ENCODE assay signal across 25 cellular contexts in the genomic region with DNA sequence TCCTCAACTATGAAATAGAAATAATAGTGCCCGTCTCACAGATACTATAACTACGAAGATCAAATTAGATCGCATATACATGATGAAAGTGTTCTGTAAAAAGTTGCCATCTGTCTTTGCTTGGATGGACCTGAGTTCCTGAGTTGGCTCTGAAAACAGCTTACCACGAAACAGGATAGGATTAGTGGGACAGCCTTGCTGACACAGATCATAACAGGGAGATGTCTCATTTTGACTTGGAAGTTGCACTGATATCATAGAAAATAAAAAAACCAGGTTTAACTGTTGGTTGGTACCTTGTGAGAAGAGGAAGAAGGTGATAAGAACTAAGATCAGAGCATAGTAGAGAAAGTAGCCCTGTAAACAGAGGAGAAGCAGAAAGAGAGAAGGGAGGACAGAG.
DNase-seq lines count a peak whose midpoint lies in the region; ATAC-seq, FAIRE-seq and TF ChIP-seq lines count a peak whose summit lies in the region.
"Had no signal": no experiment of that assay in that cellular context is flagged by ENCODE, and none has a peak within 500 bp of the region (broad histone marks: within the 10 kb centered on the region; RNA-seq: fewer than 3 reads in every experiment).

No MANE protein-coding gene starts in this region.

- no peaks in the 10 kb centered on the region for H3K27me3 Mint-ChIP-seq in WTC11 (ENCODE audit: low read depth)
- H3K27me3 Mint-ChIP-seq: naive thymus-derived CD4-positive, alpha-beta T cell had no signal

- WGBS in hepatocyte (ENCODE audit: low lambda C conversion rate, missing lambda C conversion rate): 91% methylated on average over 4 of the region's 4 CpGs
- 71% methylated on average over 4 of the region's 4 CpGs for WGBS in smooth muscle cell (ENCODE audit: low lambda C conversion rate)

- TF ChIP-seq CTCF in WTC11 (IDR thresholded peaks at IDR 0.05) (no peak), hepatocyte (IDR thresholded peaks at IDR 0.05; ENCODE audit: poor library complexity) (no peak), smooth muscle cell (IDR thresholded peaks at IDR 0.05; ENCODE audit: borderline replicate concordance, insufficient read depth, poor library complexity, severe bottlenecking) (no peak)

- CTCF ChIA-PET in WTC11 (lab: Charles Lee): no interaction called here

- H3K9me3 ChIP-seq in hepatocyte (ENCODE audit: low read depth) (no peaks in the 10 kb centered on the region), smooth muscle cell (replicated peaks; ENCODE audit: low read depth) (no peaks in the 10 kb centered on the region)
- H3K9me3 ChIP-seq: lower lobe of right lung, spleen had no signal

- no peaks in the 10 kb centered on the region for H3K9me2 ChIP-seq in hepatocyte (replicated peaks; ENCODE audit: insufficient read depth)

- H3K4me3 Mint-ChIP-seq in WTC11: no peak overlapping the region
- H3K4me3 Mint-ChIP-seq: B cell; naive thymus-derived CD4-positive, alpha-beta T cell had no signal

- H3K4me2 ChIP-seq in hepatocyte (no peak overlapping the region), smooth muscle cell (peak overlapping the region; percentile 58)

- peak overlapping the region; percentile 30 for H3K27ac ChIP-seq in hepatocyte
- H3K27ac ChIP-seq in smooth muscle cell (ENCODE audit: low read depth): peak overlapping the region; percentile 96
- H3K27ac ChIP-seq: 22Rv1, lower lobe of right lung had no signal

- H3K27ac Mint-ChIP-seq in WTC11: peak overlapping the region; percentile 30; the same call in 1 of the 2 replicates
- H3K27ac Mint-ChIP-seq: B cell had no signal

- peaks cover 91% of the 10 kb centered on the region for H3K79me2 ChIP-seq in hepatocyte
- H3K79me2 ChIP-seq in smooth muscle cell (ENCODE audit: low read depth): peaks cover 94% of the 10 kb centered on the region

- H3K27me3 ChIP-seq in hepatocyte (no peaks in the 10 kb centered on the region), smooth muscle cell (ENCODE audit: low read depth) (no peaks in the 10 kb centered on the region)
- H3K27me3 ChIP-seq: spleen had no signal

- peaks cover 27% of the 10 kb centered on the region for H3K4me1 ChIP-seq in hepatocyte (ENCODE audit: insufficient read depth)
- peaks cover 32% of the 10 kb centered on the region for H3K4me1 ChIP-seq in smooth muscle cell (ENCODE audit: low read depth)

- no peaks in the 10 kb centered on the region for H3K36me3 ChIP-seq in hepatocyte (replicated peaks; ENCODE audit: insufficient read depth, low read depth)
- H3K36me3 ChIP-seq in smooth muscle cell (ENCODE audit: low read depth): no peaks in the 10 kb centered on the region
- H3K36me3 ChIP-seq: lower lobe of right lung, spleen had no signal

- H3K9me3 Mint-ChIP-seq in WTC11: no peaks in the 10 kb centered on the region

- peak; percentile 31 for DNase-seq in DMS 273 (lab: John Stamatoyannopoulos, UW; ENCODE audit: unreplicated experiment)
- no peak for DNase-seq in DMS 273 treated with DMSO at 0.1 percent for 48 hours (lab: John Stamatoyannopoulos, UW)
- DNase-seq in WTC11 (ENCODE audit: low spot score): no peak
- DNase-seq in hepatocyte (ENCODE audit: low spot score): no peak
- no peak for DNase-seq in smooth muscle cell (lab: John Stamatoyannopoulos, UW; ENCODE audit: unreplicated experiment)
- DNase-seq in frontal cortex (ENCODE audit: low spot score in 2 of 2): no peak
- no peak for DNase-seq in activated CD4-positive, CD25-positive, alpha-beta regulatory T cell treated with anti-CD3 and anti-CD28 coated beads, Interleukin-2, amount 50 U/mL, for 72 hours
- DNase-seq: activated CD8-positive, alpha-beta memory T cell treated with anti-CD3 and anti-CD28 coated beads, Interleukin-2, amount 50 U/mL, for 4 hours; activated naive CD4-positive, alpha-beta T cell treated with Interleukin-2 at 50 U/mL for 16 hours; Calu3; dermis blood vessel endothelial cell; glutamatergic neuron; KG1; lower lobe of right lung; naive thymus-derived CD4-positive, alpha-beta T cell; NCI-H1092; NCI-H510A treated with DMSO at 0.1 percent for 48 hours; posterior cingulate gyrus; SHP77 treated with DMSO at 0.1 percent for 48 hours; spleen; stimulated activated CD8-positive, alpha-beta memory T cell treated with anti-CD3 and anti-CD28 coated beads, Interleukin-4, amount 100 ng/mL, for 48 hours had no signal

- POLR2A ChIA-PET in WTC11 (lab: Charles Lee): no interaction called here

- no peak for FAIRE-seq in frontal cortex (lab: Jason Lieb, UNC)

- H2AFZ ChIP-seq in hepatocyte (no peak overlapping the region), smooth muscle cell (ENCODE audit: low read depth) (no peak overlapping the region)

- no peaks in the 10 kb centered on the region for H3K36me3 Mint-ChIP-seq in WTC11

- peaks cover 24% of the 10 kb centered on the region for H3K4me1 Mint-ChIP-seq in WTC11

- peaks cover 37% of the 10 kb centered on the region for H3F3A ChIP-seq in smooth muscle cell (ENCODE audit: low read depth)

- H3K4me3 ChIP-seq in hepatocyte: no peak overlapping the region
- H3K4me3 ChIP-seq in smooth muscle cell: no peak overlapping the region
- H3K4me3 ChIP-seq: lower lobe of right lung, spleen had no signal

- H3K9ac ChIP-seq in smooth muscle cell (ENCODE audit: low read depth): peak overlapping the region; percentile 9

- H4K20me1 ChIP-seq in hepatocyte (ENCODE audit: insufficient read depth, poor library complexity, severe bottlenecking): no peaks in the 10 kb centered on the region
- H4K20me1 ChIP-seq in smooth muscle cell (ENCODE audit: low read depth): peaks cover 94% of the 10 kb centered on the region

- ATAC-seq in WTC11: no peak
- no peak for ATAC-seq in GM18861 (IDR thresholded peaks at IDR 0.05; ENCODE audit: unreplicated experiment)
- ATAC-seq: activated CD4-positive, CD25-positive, alpha-beta regulatory T cell treated with anti-CD3 and anti-CD28 coated beads, Interleukin-2, amount 50 U/mL, for 24 hours; lower lobe of right lung; naive thymus-derived CD4-positive, alpha-beta T cell had no signal

TF ChIP-seq in WTC11, 78 proteins besides CTCF, POLR2A, EP300 and RAD21:
- TF ChIP-seq FOXK1 (CRISPR knock-in tag; IDR thresholded peaks at IDR 0.05): no peak
- TF ChIP-seq, protein P1, sequence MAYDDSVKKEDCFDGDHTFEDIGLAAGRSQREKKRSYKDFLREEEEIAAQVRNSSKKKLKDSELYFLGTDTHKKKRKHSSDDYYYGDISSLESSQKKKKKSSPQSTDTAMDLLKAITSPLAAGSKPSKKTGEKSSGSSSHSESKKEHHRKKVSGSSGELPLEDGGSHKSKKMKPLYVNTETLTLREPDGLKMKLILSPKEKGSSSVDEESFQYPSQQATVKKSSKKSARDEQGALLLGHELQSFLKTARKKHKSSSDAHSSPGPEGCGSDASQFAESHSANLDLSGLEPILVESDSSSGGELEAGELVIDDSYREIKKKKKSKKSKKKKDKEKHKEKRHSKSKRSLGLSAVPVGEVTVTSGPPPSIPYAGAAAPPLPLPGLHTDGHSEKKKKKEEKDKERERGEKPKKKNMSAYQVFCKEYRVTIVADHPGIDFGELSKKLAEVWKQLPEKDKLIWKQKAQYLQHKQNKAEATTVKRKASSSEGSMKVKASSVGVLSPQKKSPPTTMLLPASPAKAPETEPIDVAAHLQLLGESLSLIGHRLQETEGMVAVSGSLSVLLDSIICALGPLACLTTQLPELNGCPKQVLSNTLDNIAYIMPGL (CRISPR knock-in tag; IDR thresholded peaks at IDR 0.05): no peak
- no peak for TF ChIP-seq ZNF121 (CRISPR knock-in tag; IDR thresholded peaks at IDR 0.05)
- no peak for TF ChIP-seq CREB1 (CRISPR knock-in tag; IDR thresholded peaks at IDR 0.05)
- TF ChIP-seq SOX15 (CRISPR knock-in tag; IDR thresholded peaks at IDR 0.05): no peak
- TF ChIP-seq GABPB1 (CRISPR knock-in tag; IDR thresholded peaks at IDR 0.05): no peak
- TF ChIP-seq, protein P2, sequence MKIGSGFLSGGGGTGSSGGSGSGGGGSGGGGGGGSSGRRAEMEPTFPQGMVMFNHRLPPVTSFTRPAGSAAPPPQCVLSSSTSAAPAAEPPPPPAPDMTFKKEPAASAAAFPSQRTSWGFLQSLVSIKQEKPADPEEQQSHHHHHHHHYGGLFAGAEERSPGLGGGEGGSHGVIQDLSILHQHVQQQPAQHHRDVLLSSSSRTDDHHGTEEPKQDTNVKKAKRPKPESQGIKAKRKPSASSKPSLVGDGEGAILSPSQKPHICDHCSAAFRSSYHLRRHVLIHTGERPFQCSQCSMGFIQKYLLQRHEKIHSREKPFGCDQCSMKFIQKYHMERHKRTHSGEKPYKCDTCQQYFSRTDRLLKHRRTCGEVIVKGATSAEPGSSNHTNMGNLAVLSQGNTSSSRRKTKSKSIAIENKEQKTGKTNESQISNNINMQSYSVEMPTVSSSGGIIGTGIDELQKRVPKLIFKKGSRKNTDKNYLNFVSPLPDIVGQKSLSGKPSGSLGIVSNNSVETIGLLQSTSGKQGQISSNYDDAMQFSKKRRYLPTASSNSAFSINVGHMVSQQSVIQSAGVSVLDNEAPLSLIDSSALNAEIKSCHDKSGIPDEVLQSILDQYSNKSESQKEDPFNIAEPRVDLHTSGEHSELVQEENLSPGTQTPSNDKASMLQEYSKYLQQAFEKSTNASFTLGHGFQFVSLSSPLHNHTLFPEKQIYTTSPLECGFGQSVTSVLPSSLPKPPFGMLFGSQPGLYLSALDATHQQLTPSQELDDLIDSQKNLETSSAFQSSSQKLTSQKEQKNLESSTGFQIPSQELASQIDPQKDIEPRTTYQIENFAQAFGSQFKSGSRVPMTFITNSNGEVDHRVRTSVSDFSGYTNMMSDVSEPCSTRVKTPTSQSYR (CRISPR knock-in tag; IDR thresholded peaks at IDR 0.05): no peak
- no peak for TF ChIP-seq TEAD4 (CRISPR knock-in tag; IDR thresholded peaks at IDR 0.05)
- no peak for TF ChIP-seq NR1H2 (CRISPR knock-in tag; IDR thresholded peaks at IDR 0.05)
- TF ChIP-seq ZNF671 (CRISPR knock-in tag; IDR thresholded peaks at IDR 0.05): no peak
- TF ChIP-seq, protein P3, sequence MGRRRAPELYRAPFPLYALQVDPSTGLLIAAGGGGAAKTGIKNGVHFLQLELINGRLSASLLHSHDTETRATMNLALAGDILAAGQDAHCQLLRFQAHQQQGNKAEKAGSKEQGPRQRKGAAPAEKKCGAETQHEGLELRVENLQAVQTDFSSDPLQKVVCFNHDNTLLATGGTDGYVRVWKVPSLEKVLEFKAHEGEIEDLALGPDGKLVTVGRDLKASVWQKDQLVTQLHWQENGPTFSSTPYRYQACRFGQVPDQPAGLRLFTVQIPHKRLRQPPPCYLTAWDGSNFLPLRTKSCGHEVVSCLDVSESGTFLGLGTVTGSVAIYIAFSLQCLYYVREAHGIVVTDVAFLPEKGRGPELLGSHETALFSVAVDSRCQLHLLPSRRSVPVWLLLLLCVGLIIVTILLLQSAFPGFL (CRISPR knock-in tag; IDR thresholded peaks at IDR 0.05; ENCODE audit: borderline replicate concordance): no peak
- TF ChIP-seq JUN (CRISPR knock-in tag; IDR thresholded peaks at IDR 0.05): no peak
TF ChIP-seq in WTC11: peak in this region for 0.
